In genomic region chr2:43218550-43219382, GRCh38 we compare ENCODE assay signal across 8 cellular contexts. TPM values are rescaled to one million over a fixed set of nuclear protein-coding genes. Genes with fewer than 3 reads are reported as not detected.
DNase-seq lines count a peak whose midpoint lies in the region; ATAC-seq and TF ChIP-seq lines count a peak whose summit lies in the region.

No MANE protein-coding gene starts in this region.

- no peak for TF ChIP-seq EP300 in sigmoid colon (IDR thresholded peaks at IDR 0.05)

- intact Hi-C loops in activated naive CD4-positive, alpha-beta T cell treated with anti-CD3 and anti-CD28 coated beads for 36 hours (cut with micrococcal nuclease): no loop called here
- intact Hi-C loops in cardiac septum (cut with DNase I) (loop anchor here (5.0 kb wide), 1 partner anchor 41 kb away; no protein-coding TSS in a partner anchor), sigmoid colon (cut with DNase I) (no loop called here)

- H3K36me3 ChIP-seq in sigmoid colon: peaks cover 0 to 11% (median 2%) of the 10 kb centered on the region in 4 donors

- TF ChIP-seq POLR2A in Raji (IDR thresholded peaks at IDR 0.05; ENCODE audit: insufficient read depth, low read depth, low read length): peak; percentile 53; the same call in 1 of the 2 replicates
- TF ChIP-seq POLR2A in sigmoid colon (IDR thresholded peaks at IDR 0.05): no peak

- H3K27me3 ChIP-seq in sigmoid colon: no peaks in the 10 kb centered on the region

- H3K4me1 Mint-ChIP-seq in activated naive CD4-positive, alpha-beta T cell treated with anti-CD3 and anti-CD28 coated beads for 36 hours (ENCODE audit: low read depth): peaks cover 49% of the 10 kb centered on the region

- 0 to 4% methylated on average over 9 of the region's 9 CpGs for WGBS in sigmoid colon, 2 donors

- H3K27ac ChIP-seq in sigmoid colon: peak overlapping the region; percentile 99 to 100 (median 100)

- ATAC-seq in HG02759 (IDR thresholded peaks at IDR 0.05; ENCODE audit: unreplicated experiment) (peak; percentile 34), GM19328 (IDR thresholded peaks at IDR 0.05; ENCODE audit: unreplicated experiment) (no peak)

- CTCF ChIA-PET in activated naive CD4-positive, alpha-beta T cell treated with anti-CD3 and anti-CD28 coated beads for 36 hours (lab: Charles Lee): interaction anchor here (0.5 to 13.9 kb wide), 11 partner anchors 10 to 90 kb away, joined by 3 to 505 read pairs (median 4); partner anchors contain the start of gene ZFP36L2

- H3K4me3 ChIP-seq in sigmoid colon: peak overlapping the region; percentile 22 to 93 (median 56)

- peaks cover 22% of the 10 kb centered on the region for H3K36me3 Mint-ChIP-seq in activated naive CD4-positive, alpha-beta T cell treated with anti-CD3 and anti-CD28 coated beads for 36 hours (ENCODE audit: low read depth)

- peak in 1 of 4 experiments; percentile 19 for TF ChIP-seq CTCF in sigmoid colon (IDR thresholded peaks at IDR 0.05)

- H3K4me3 Mint-ChIP-seq in activated naive CD4-positive, alpha-beta T cell treated with anti-CD3 and anti-CD28 coated beads for 36 hours: peak overlapping the region; percentile 93

- peak; percentile 34 for DNase-seq in GM03348 (ENCODE audit: low spot score)
- peak; percentile 78 for DNase-seq in activated naive CD4-positive, alpha-beta T cell treated with anti-CD3 and anti-CD28 coated beads for 36 hours
- peak; percentile 87 for DNase-seq in cardiac septum (ENCODE audit: low spot score)
- peak; percentile 78 for DNase-seq in sigmoid colon
- DNase-seq in cortex of kidney (lab: John Stamatoyannopoulos, UW): no peak

- H3K9me3 Mint-ChIP-seq in activated naive CD4-positive, alpha-beta T cell treated with anti-CD3 and anti-CD28 coated beads for 36 hours: no peaks in the 10 kb centered on the region

- H3K27me3 Mint-ChIP-seq in activated naive CD4-positive, alpha-beta T cell treated with anti-CD3 and anti-CD28 coated beads for 36 hours (ENCODE audit: low read depth): no peaks in the 10 kb centered on the region

- H3K9me3 ChIP-seq in sigmoid colon: no peaks in the 10 kb centered on the region

- peaks cover 0 to 58% (median 55%) of the 10 kb centered on the region in 4 donors for H3K4me1 ChIP-seq in sigmoid colon

- peak overlapping the region; percentile 98 for H3K27ac Mint-ChIP-seq in activated naive CD4-positive, alpha-beta T cell treated with anti-CD3 and anti-CD28 coated beads for 36 hours

RNA-seq across cellular contexts. Expression of gene ZFP36L2, which starts 7.6 kb away (rescaled TPM):
- total RNA-seq in activated naive CD4-positive, alpha-beta T cell treated with anti-CD3 and anti-CD28 coated beads for 36 hours: 10 to 100 TPM; 37.3 to 38.4 TPM
- 41.4 TPM for total RNA-seq in cardiac septum
- total RNA-seq in sigmoid colon: 100 to 1,000 TPM in 1 of 4 donors, 10 to 100 TPM in 3; 59.8 to 115 (median 72.3) TPM
- 100 to 1,000 TPM in 2 of 3 donors, 10 to 100 TPM in 1; 97.3 to 120 (median 116) TPM for polyA plus RNA-seq in sigmoid colon
